In genomic region chr3:66036586-66037061, GRCh38 we compare ENCODE assay signal across 10 cellular contexts. TPM values are rescaled to one million over a fixed set of nuclear protein-coding genes. Genes with fewer than 3 reads are reported as not detected.
DNase-seq lines count a peak whose midpoint lies in the region; ATAC-seq and TF ChIP-seq lines count a peak whose summit lies in the region.
"Had no signal": no experiment of that assay in that cellular context is flagged by ENCODE, and none has a peak within 500 bp of the region (broad histone marks: within the 10 kb centered on the region; RNA-seq: fewer than 3 reads in every experiment).

No MANE protein-coding gene starts in this region.

- H3K4me2 ChIP-seq in PC-3 (ENCODE audit: low read length): peak overlapping the region; percentile 90

- no peaks in the 10 kb centered on the region for H3F3A ChIP-seq in PC-3 (ENCODE audit: low read length, unreplicated experiment)

- H3K4me3 Mint-ChIP-seq in neural crest cell: peak overlapping the region; percentile 99

- peak overlapping the region; percentile 98 for H3K4me3 ChIP-seq in AG04449 (ENCODE audit: low read depth, low read length)
- peak overlapping the region; percentile 84 for H3K4me3 ChIP-seq in PC-3 (ENCODE audit: low read length)
- peak overlapping the region; percentile 70 to 95 (median 79) for H3K4me3 ChIP-seq in esophagus squamous epithelium

- H3K27me3 ChIP-seq in PC-3 (ENCODE audit: low read length) (no peaks in the 10 kb centered on the region), esophagus squamous epithelium (peaks cover 0 to 29% (median 0%) of the 10 kb centered on the region in 4 donors)

- WGBS in esophagus squamous epithelium, 2 donors: 72 to 73% methylated on average over 8 of the region's 8 CpGs

- no TSS peak for BruUV-seq in PC-3 (replicated peaks; lab: Mats Ljungman, UMichigan)

- intact Hi-C loops in PC-3 (cut with micrococcal nuclease): loop anchor here (5.0 kb wide), 2 partner anchors 161 to 249 kb away; no protein-coding TSS in a partner anchor
- intact Hi-C loops in esophagus squamous epithelium (cut with DNase I): no loop called here

- H3K27ac ChIP-seq in PC-3 (ENCODE audit: low read length): no peak overlapping the region
- H3K27ac ChIP-seq in esophagus squamous epithelium: peak overlapping the region in 3 of 4 donors; percentile 92 to 95 (median 93)

- POLR2A ChIA-PET in AG04449 (lab: Yijun Ruan, JAX) (no interaction called here), PC-3 (lab: Charles Lee; ENCODE audit: unreplicated experiment) (no interaction called here)

- H4K20me1 ChIP-seq in PC-3 (ENCODE audit: low read length): no peaks in the 10 kb centered on the region

- CTCF ChIA-PET in AG04449 (lab: Yijun Ruan, JAX) (interaction anchor here (0.7 to 3.0 kb wide), 14 partner anchors 9 to 300 kb away, joined by 3 to 15 read pairs (median 4); no protein-coding TSS in a partner anchor), PC-3 (lab: Charles Lee) (no interaction called here)

- H3K27me3 Mint-ChIP-seq in neural crest cell (ENCODE audit: low read depth): peaks cover 23% of the 10 kb centered on the region

- no peak for TF ChIP-seq CTCF in AG04449 (IDR thresholded peaks at IDR 0.05; ENCODE audit: insufficient read depth, low read length, missing control alignments)
- no peak for TF ChIP-seq CTCF in PC-3 (conservative IDR thresholded peaks at IDR 0.05; ENCODE audit: low read depth, low read length)
- TF ChIP-seq CTCF in esophagus squamous epithelium (IDR thresholded peaks at IDR 0.05): no peak
- TF ChIP-seq CTCF in neural crest cell (conservative IDR thresholded peaks at IDR 0.05): no peak

- H3K36me3 ChIP-seq in PC-3 (ENCODE audit: low read depth, low read length) (no peaks in the 10 kb centered on the region), esophagus squamous epithelium (no peaks in the 10 kb centered on the region)

- peak overlapping the region; percentile 78; the same call in 1 of the 2 replicates for H3K9ac ChIP-seq in PC-3 (ENCODE audit: low read length)

- H3K9me3 Mint-ChIP-seq in neural crest cell: no peaks in the 10 kb centered on the region

- H3K36me3 Mint-ChIP-seq in neural crest cell (ENCODE audit: low read depth): no peaks in the 10 kb centered on the region

- peaks cover 33% of the 10 kb centered on the region for H3K4me1 Mint-ChIP-seq in neural crest cell

- H3K9me3 ChIP-seq in PC-3 (ENCODE audit: low read length) (no peaks in the 10 kb centered on the region), esophagus squamous epithelium (no peaks in the 10 kb centered on the region)

- no peaks in the 10 kb centered on the region for H3K9me2 ChIP-seq in PC-3 (replicated peaks; ENCODE audit: low read length)

- no peak overlapping the region for H3K27ac Mint-ChIP-seq in neural crest cell (ENCODE audit: unreplicated experiment)
- H3K27ac Mint-ChIP-seq: activated CD4-positive, alpha-beta T cell treated with anti-CD3 and anti-CD28 coated beads for 36 hours had no signal

- H2AFZ ChIP-seq in PC-3 (ENCODE audit: low read length): peak overlapping the region; percentile 81

- DNase-seq in AG04449 (ENCODE audit: low read depth, low spot score): no peak
- DNase-seq in PC-3: no peak
- no peak for DNase-seq in esophagus squamous epithelium (lab: John Stamatoyannopoulos, UW)
- no peak for DNase-seq in neural crest cell (ENCODE audit: low read depth, low spot score)
- DNase-seq in SIG-M5 (lab: John Stamatoyannopoulos, UW): no peak
- no peak for DNase-seq in effector CD8-positive, alpha-beta T cell (lab: John Stamatoyannopoulos, UW)
- no peak for DNase-seq in mucosa of gallbladder (ENCODE audit: low spot score)
- DNase-seq: NCI-H1694 had no signal

- ATAC-seq in PC-3 (no peak), GM21825 (IDR thresholded peaks at IDR 0.05; ENCODE audit: unreplicated experiment) (no peak)
- ATAC-seq: activated CD4-positive, alpha-beta T cell treated with anti-CD3 and anti-CD28 coated beads for 36 hours had no signal

- TF ChIP-seq POLR2A in esophagus squamous epithelium (IDR thresholded peaks at IDR 0.05): no peak

- H3K79me2 ChIP-seq in PC-3 (ENCODE audit: low read length): peaks cover 46% of the 10 kb centered on the region

- peaks cover 6% of the 10 kb centered on the region; the same call in 1 of the 2 replicates for H3K4me1 ChIP-seq in PC-3 (ENCODE audit: insufficient read depth, low read length)
- H3K4me1 ChIP-seq in esophagus squamous epithelium: peaks cover 8 to 41% (median 13%) of the 10 kb centered on the region in 3 donors

RNA-seq across cellular contexts. Expression of gene MAGI1, which starts 2.1 kb away (rescaled TPM):
- total RNA-seq in PC-3 (2014; rRNA removed) (8.9 and 12.7 TPM in 2 replicates), esophagus squamous epithelium (10 to 100 TPM; 12.0 to 28.2 (median 21.1) TPM), neural crest cell (47.7 and 49.8 TPM in 2 replicates), mucosa of gallbladder (87.4 TPM)
